Comparison of ENCODE assay signal across 8 cellular contexts in the genomic region with DNA sequence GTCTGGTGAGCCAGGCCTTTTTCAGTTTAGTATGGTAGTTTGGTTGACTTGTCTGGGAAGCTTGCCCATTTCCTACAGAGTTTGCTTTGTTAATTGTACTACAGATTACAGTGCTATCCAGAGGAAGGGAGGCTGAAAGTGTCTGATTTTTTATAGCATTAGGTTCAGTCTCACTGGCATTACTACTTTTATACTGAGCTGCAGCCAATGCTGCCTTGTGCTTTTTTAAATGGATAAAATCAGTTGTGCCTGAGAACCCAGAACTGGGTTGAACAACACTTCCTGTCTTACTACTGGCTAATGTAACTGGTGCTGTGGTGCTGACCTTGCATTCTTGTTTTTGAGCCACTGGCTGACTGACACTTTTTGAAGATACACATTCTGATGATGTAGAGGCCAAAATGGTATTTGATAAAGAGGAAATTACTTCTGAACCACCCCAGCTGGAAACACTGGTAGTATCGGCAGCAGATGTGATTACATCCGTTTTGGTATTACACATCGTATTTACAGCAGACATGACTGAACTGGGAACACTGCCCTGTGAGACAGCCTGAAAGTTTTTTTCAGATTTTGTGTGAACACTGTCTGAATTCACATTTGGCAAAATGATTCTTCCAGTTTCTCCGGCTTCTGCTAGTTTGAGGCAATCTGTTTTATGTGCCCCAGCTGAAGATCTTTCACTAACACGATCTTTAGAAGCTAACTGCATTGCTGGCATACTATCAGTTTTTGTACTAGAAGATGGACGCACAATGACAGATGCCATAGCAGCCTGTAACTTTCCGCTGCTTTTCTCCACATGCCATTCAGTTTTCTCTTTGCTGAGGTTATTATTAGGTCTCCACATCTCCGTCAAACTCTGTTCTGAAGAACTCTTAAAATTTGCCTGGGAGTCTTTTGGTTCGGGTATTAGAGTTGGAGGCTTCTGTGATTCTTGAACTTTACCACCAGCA.
A peak's percentile ranks its signal among the peaks of the same experiment; 100 is the strongest.
DNase-seq lines count a peak whose midpoint lies in the region; ATAC-seq lines count a peak whose summit lies in the region.

No MANE protein-coding gene starts in this region.

- no peaks in the 10 kb centered on the region for H3K27me3 Mint-ChIP-seq in activated CD4-positive, alpha-beta memory T cell treated with anti-CD3 and anti-CD28 coated beads, Interleukin-2, amount 10 ng/mL, durations not matched to agents 7 days and 5 days

- ATAC-seq in GM18517 (IDR thresholded peaks at IDR 0.05; ENCODE audit: unreplicated experiment) (peak; percentile 43), HG03354 (IDR thresholded peaks at IDR 0.05; ENCODE audit: poor library complexity, severe bottlenecking, unreplicated experiment) (peak; percentile 34)

- peak; percentile 42 for DNase-seq in activated CD4-positive, alpha-beta memory T cell treated with anti-CD3 and anti-CD28 coated beads, Interleukin-2, amount 10 ng/mL, durations not matched to agents 7 days and 5 days
- peak; percentile 88 for DNase-seq in foreskin melanocyte
- DNase-seq in pulmonary artery endothelial cell (ENCODE audit: low read depth, low spot score), result peak; percentile 90
- no peak for DNase-seq in NCI-H1436 treated with DMSO at 0.1 percent for 48 hours (lab: John Stamatoyannopoulos, UW)
- no peak for DNase-seq in T-helper 9 cell
- DNase-seq in ecto neural progenitor cell (ENCODE audit: low spot score), result no peak

- CTCF ChIA-PET in activated CD4-positive, alpha-beta memory T cell treated with anti-CD3 and anti-CD28 coated beads, Interleukin-2, amount 10 ng/mL, durations not matched to agents 7 days and 5 days (lab: Charles Lee), result interaction anchor here (0.6 to 1.8 kb wide), 6 partner anchors 11 to 513 kb away, joined by 3 to 5 read pairs (median 3); no protein-coding TSS in a partner anchor

- POLR2A ChIA-PET in activated CD4-positive, alpha-beta memory T cell treated with anti-CD3 and anti-CD28 coated beads, Interleukin-2, amount 10 ng/mL, durations not matched to agents 7 days and 5 days (lab: Charles Lee), result interaction anchor here (0.8 to 4.1 kb wide), 4 partner anchors 29 to 61 kb away, joined by 3 to 24 read pairs (median 4); no protein-coding TSS in a partner anchor

- peak overlapping the region; percentile 82 for H3K27ac Mint-ChIP-seq in activated CD4-positive, alpha-beta memory T cell treated with anti-CD3 and anti-CD28 coated beads, Interleukin-2, amount 10 ng/mL, durations not matched to agents 7 days and 5 days

- H3K4me3 Mint-ChIP-seq in activated CD4-positive, alpha-beta memory T cell treated with anti-CD3 and anti-CD28 coated beads, Interleukin-2, amount 10 ng/mL, durations not matched to agents 7 days and 5 days, result no peak overlapping the region

- H3K9me3 Mint-ChIP-seq in activated CD4-positive, alpha-beta memory T cell treated with anti-CD3 and anti-CD28 coated beads, Interleukin-2, amount 10 ng/mL, durations not matched to agents 7 days and 5 days, result no peaks in the 10 kb centered on the region

- peaks cover 64% of the 10 kb centered on the region for H3K4me1 Mint-ChIP-seq in activated CD4-positive, alpha-beta memory T cell treated with anti-CD3 and anti-CD28 coated beads, Interleukin-2, amount 10 ng/mL, durations not matched to agents 7 days and 5 days

- peaks cover 53% of the 10 kb centered on the region for H3K36me3 Mint-ChIP-seq in activated CD4-positive, alpha-beta memory T cell treated with anti-CD3 and anti-CD28 coated beads, Interleukin-2, amount 10 ng/mL, durations not matched to agents 7 days and 5 days (ENCODE audit: low read depth)

Comparison
In these comparisons a context has a peak if more than half of its experiments do, and no peak if none do; other contexts are left out.
1. DNase-seq: peak in activated CD4-positive, alpha-beta memory T cell treated with anti-CD3 and anti-CD28 coated beads, Interleukin-2, amount 10 ng/mL, durations not matched to agents 7 days and 5 days (single experiment), foreskin melanocyte (single experiment) and pulmonary artery endothelial cell (single experiment); none in NCI-H1436 treated with DMSO at 0.1 percent for 48 hours (single experiment), T-helper 9 cell (single experiment) and ecto neural progenitor cell (single experiment).